Comparison of ENCODE assay signal across 8 cellular contexts in the genomic region with DNA sequence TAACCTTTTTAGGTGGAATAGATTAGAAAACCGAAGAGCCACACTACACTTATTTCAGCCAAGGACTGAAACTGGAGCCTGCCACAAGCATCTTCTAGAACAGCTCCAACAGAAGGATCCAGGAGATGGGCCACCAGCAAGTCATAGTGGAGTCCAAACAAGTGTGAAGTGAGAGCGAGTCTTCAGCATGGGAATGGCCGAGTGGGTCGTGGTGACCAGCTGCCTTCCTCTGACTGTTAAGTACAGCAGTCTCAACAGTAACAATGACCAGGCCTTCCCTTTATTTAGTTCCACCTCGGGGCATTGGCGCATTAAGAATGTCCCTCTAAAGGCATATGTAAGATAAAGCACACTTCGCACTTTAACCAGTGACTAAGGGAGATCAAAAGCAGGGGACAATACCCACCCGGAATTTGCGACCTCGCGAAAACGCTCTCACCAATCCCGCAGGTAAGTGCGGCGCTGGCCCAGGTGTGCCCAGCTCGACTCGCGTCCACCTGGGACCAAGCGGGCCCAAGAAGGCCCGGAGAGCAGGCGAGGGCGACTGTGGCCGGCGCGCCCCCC. TPM values are rescaled to one million over a fixed set of nuclear protein-coding genes. Genes with fewer than 3 reads are reported as not detected.
DNase-seq lines count a peak whose midpoint lies in the region; TF ChIP-seq lines count a peak whose summit lies in the region.

No MANE protein-coding gene starts in this region.

- POLR2A ChIA-PET in CD8-positive, alpha-beta memory T cell (lab: Charles Lee) = no interaction called here

- TF ChIP-seq CTCF in right atrium auricular region (IDR thresholded peaks at IDR 0.05) = no peak

- H3K9me3 Mint-ChIP-seq in CD8-positive, alpha-beta memory T cell = peaks cover under 1 to 25% (median 14%) of the 10 kb centered on the region in 5 donors

- no peaks in the 10 kb centered on the region for H3K36me3 ChIP-seq in CD8-positive, alpha-beta memory T cell (ENCODE audit: insufficient read depth, low read length)
- H3K36me3 ChIP-seq in SK-N-MC (ENCODE audit: insufficient read depth, low read length) (no peaks in the 10 kb centered on the region), right atrium auricular region (no peaks in the 10 kb centered on the region)

- no peak for DNase-seq in CD8-positive, alpha-beta memory T cell
- DNase-seq in SK-N-MC (ENCODE audit: low read depth, low spot score) = no peak
- DNase-seq in right atrium auricular region (ENCODE audit: low spot score) = no peak
- peak; percentile 46 for DNase-seq in pons (ENCODE audit: low spot score)
- no peak for DNase-seq in kidney glomerular epithelial cell (lab: John Stamatoyannopoulos, UW)
- no peak for DNase-seq in GDM1 (lab: John Stamatoyannopoulos, UW)
- DNase-seq in NCI-H1092 treated with DMSO at 0.1 percent for 48 hours (lab: John Stamatoyannopoulos, UW) = no peak
- no peak for DNase-seq in NCI-H2107 treated with DMSO at 0.1 percent for 48 hours (lab: John Stamatoyannopoulos, UW; ENCODE audit: unreplicated experiment)

- peaks cover 3 to 20% of the 10 kb centered on the region in 2 donors for H3K27me3 Mint-ChIP-seq in CD8-positive, alpha-beta memory T cell

- H3K4me3 ChIP-seq in CD8-positive, alpha-beta memory T cell (ENCODE audit: low read length) = no peak overlapping the region
- H3K4me3 ChIP-seq in SK-N-MC (peak overlapping the region; percentile 84), right atrium auricular region (peak overlapping the region; percentile 69 to 82)

- no peaks in the 10 kb centered on the region for H3K9me3 ChIP-seq in CD8-positive, alpha-beta memory T cell (ENCODE audit: low read length)
- H3K9me3 ChIP-seq in SK-N-MC (ENCODE audit: low read depth, low read length) = no peaks in the 10 kb centered on the region
- H3K9me3 ChIP-seq in right atrium auricular region = no peaks in the 10 kb centered on the region

- H3K27me3 ChIP-seq in CD8-positive, alpha-beta memory T cell (ENCODE audit: insufficient read depth, low read length, poor library complexity, severe bottlenecking) = no peaks in the 10 kb centered on the region
- no peaks in the 10 kb centered on the region for H3K27me3 ChIP-seq in right atrium auricular region

- H3K27ac ChIP-seq in CD8-positive, alpha-beta memory T cell (ENCODE audit: low read depth, low read length) = no peak overlapping the region
- no peak overlapping the region for H3K27ac ChIP-seq in SK-N-MC
- H3K27ac ChIP-seq in right atrium auricular region = peak overlapping the region; percentile 88 to 90

- H3K4me1 ChIP-seq in CD8-positive, alpha-beta memory T cell (ENCODE audit: insufficient read depth, low read length) = no peaks in the 10 kb centered on the region
- H3K4me1 ChIP-seq in right atrium auricular region = peaks cover 0 to 17% of the 10 kb centered on the region in 2 donors

- CTCF ChIA-PET in CD8-positive, alpha-beta memory T cell (lab: Charles Lee) = no interaction called here

- H3K9ac ChIP-seq in SK-N-MC (ENCODE audit: insufficient read length) = no peak overlapping the region

- H3K4me1 Mint-ChIP-seq in CD8-positive, alpha-beta memory T cell = peaks cover 2 to 10% (median 9%) of the 10 kb centered on the region in 3 donors

- no peak overlapping the region for H3K27ac Mint-ChIP-seq in CD8-positive, alpha-beta memory T cell

- no peaks in the 10 kb centered on the region for H3K36me3 Mint-ChIP-seq in CD8-positive, alpha-beta memory T cell

- H3K4me3 Mint-ChIP-seq in CD8-positive, alpha-beta memory T cell = peak overlapping the region in 5 of 7 donors; percentile 26 to 49 (median 44)

RNA-seq across cellular contexts. Expression of gene L3MBTL4, which starts 1.1 kb away (rescaled TPM):
- total RNA-seq in CD8-positive, alpha-beta memory T cell = under 1 TPM; 0.07 to 0.18 TPM
- polyA plus RNA-seq in CD8-positive, alpha-beta memory T cell = 0.13 TPM
- 10 to 100 TPM in 1 of 2 donors, 1 to 10 TPM in 1; 6.6 to 10.5 TPM for total RNA-seq in right atrium auricular region

Comparison
In these comparisons a context has a peak if more than half of its experiments do, and no peak if none do; other contexts are left out.
1. H3K27ac ChIP-seq: peak in right atrium auricular region (2 of 2); none in CD8-positive, alpha-beta memory T cell (single experiment) and SK-N-MC (single experiment).
2. RNA of gene L3MBTL4, which starts 1.1 kb away (total RNA-seq): 6.6 to 10.5 TPM in right atrium auricular region; 0.07 to 0.18 TPM in CD8-positive, alpha-beta memory T cell; every median in the first group is over 4 times any median in the second.